In the genomic region with DNA sequence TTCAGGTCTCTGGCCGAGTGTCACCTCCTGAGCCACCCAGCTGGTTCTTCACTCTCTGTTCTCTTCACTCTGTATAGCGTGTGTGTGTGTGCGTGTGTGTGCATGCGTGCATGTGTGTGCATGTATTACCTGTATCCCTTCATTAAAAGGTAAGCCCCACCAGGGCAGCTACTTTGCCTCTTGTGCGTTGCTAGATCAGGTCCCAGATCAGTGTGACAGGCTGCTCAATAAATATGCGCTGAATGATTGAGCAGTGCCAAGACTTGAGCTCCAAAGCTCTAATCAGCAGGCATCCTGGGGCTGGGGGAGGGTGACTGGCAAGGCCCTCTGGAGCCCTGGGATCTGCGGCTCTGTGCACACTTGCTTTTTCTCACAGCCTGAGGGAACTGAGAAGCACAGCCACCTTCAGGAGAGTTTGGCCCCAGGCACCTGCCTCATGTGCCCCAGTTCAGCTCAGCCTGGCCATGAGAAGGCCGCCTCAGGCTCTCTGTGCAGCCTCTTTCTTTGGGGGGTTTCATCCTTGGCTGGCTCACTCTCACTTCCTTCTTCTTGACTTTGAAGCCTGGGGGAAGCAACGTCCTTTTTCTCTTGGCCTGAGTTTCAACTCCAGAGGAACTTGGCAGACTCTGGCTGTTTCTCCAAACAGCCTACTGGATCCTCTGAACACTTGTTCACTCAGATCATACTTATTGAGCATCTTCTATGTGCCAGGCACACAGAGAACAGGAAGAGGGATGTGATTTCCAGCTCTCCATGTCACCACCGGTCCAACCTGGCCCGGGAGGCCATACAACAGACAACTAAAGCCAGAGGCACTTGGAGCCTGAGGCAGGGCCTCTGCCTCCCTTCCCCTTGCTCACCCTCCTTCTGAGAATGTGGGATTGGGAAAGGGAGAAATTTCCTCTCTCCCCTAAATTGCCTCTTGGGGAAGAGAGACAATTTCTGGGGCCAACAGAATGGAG, we compare ENCODE assay signal across 12 cellular contexts.
DNase-seq lines count a peak whose midpoint lies in the region; ATAC-seq and TF ChIP-seq lines count a peak whose summit lies in the region.
"Had no signal": no experiment of that assay in that cellular context is flagged by ENCODE, and none has a peak within 500 bp of the region (broad histone marks: within the 10 kb centered on the region; RNA-seq: fewer than 3 reads in every experiment).

No MANE protein-coding gene starts in this region.

- dilution Hi-C loops in mammary epithelial cell (cut with HindIII; ENCODE audit: low sequenced_read_pairs), result no loop called here

- H3K27ac ChIP-seq in breast epithelium (peak overlapping the region; percentile 34 to 52), mammary epithelial cell (ENCODE audit: insufficient read depth, low read depth, low read length) (no peak overlapping the region), aorta (ENCODE audit: low read depth in 1 of 2, low read length in 2 of 2) (no peak overlapping the region)
- H3K27ac ChIP-seq: brain microvascular endothelial cell had no signal

- 60% methylated on average over 11 of the region's 11 CpGs for WGBS in mammary epithelial cell (ENCODE audit: low coverage, missing lambda C conversion rate)
- WGBS in aorta, 2 donors, result 65 to 69% methylated on average over 11 of the region's 11 CpGs

- no peaks in the 10 kb centered on the region for H3K4me1 ChIP-seq in breast epithelium
- H3K4me1 ChIP-seq in mammary epithelial cell (ENCODE audit: insufficient read depth, low read length), result no peaks in the 10 kb centered on the region
- no peaks in the 10 kb centered on the region for H3K4me1 ChIP-seq in aorta (ENCODE audit: control insufficient read depth in 1 of 2, insufficient read depth in 2 of 2, low read length in 2 of 2)

- no peak overlapping the region for H2AFZ ChIP-seq in mammary epithelial cell (ENCODE audit: low read depth, low read length)

- no TSS peak for BruUV-seq in mammary epithelial cell (replicated peaks; lab: Mats Ljungman, UMichigan)

- TF ChIP-seq POLR2A in breast epithelium (IDR thresholded peaks at IDR 0.05), result no peak

- intact Hi-C loops in breast epithelium (cut with DNase I; ENCODE audit: low total_unique reads) (no loop called here), mammary epithelial cell (cut with micrococcal nuclease) (no loop called here), activated B cell treated with CpG ODN at 0.5 μM for 24 hours (cut with micrococcal nuclease) (no loop called here), aorta (cut with DNase I) (no loop called here)

- no peak for TF ChIP-seq CTCF in breast epithelium (IDR thresholded peaks at IDR 0.05)
- no peak for TF ChIP-seq CTCF in mammary epithelial cell (conservative IDR thresholded peaks at IDR 0.05 in 1 of 2, IDR thresholded peaks at IDR 0.05 in 1 of 2; ENCODE audit: extremely low read depth in 1 of 2, insufficient read depth in 1 of 2, low read depth in 1 of 2, low read length in 2 of 2)
- TF ChIP-seq CTCF in activated B cell treated with CpG ODN at 0.5 μM for 24 hours (IDR thresholded peaks at IDR 0.05), result no peak

- ATAC-seq in HG03460 (IDR thresholded peaks at IDR 0.05; ENCODE audit: unreplicated experiment) (peak; percentile 63), activated B cell treated with CpG ODN at 0.5 μM for 24 hours (ENCODE audit: low read depth) (peak; percentile 18), aorta (ENCODE audit: low FRiP score) (no peak), GM18909 (IDR thresholded peaks at IDR 0.05; ENCODE audit: poor library complexity, unreplicated experiment) (no peak)
- no peak for ATAC-seq in activated naive CD8-positive, alpha-beta T cell treated with anti-CD3 and anti-CD28 coated beads, Interleukin-2, amount 50 U/mL, for 24 hours
- ATAC-seq: left colon had no signal

- H3K79me2 ChIP-seq in mammary epithelial cell (ENCODE audit: insufficient read depth, low read length), result no peaks in the 10 kb centered on the region

- H3K27me3 Mint-ChIP-seq in activated B cell treated with CpG ODN at 0.5 μM for 24 hours, result peaks cover 1% of the 10 kb centered on the region
- peaks cover under 1% of the 10 kb centered on the region for H3K27me3 Mint-ChIP-seq in activated naive CD8-positive, alpha-beta T cell treated with anti-CD3 and anti-CD28 coated beads, Interleukin-2, amount 50 U/mL, for 24 hours

- POLR2A ChIA-PET in activated B cell treated with CpG ODN at 0.5 μM for 24 hours (lab: Charles Lee), result no interaction called here

- no peaks in the 10 kb centered on the region for H4K20me1 ChIP-seq in mammary epithelial cell (ENCODE audit: insufficient read depth, low read length)

- H3K27me3 ChIP-seq in breast epithelium (no peaks in the 10 kb centered on the region), mammary epithelial cell (ENCODE audit: insufficient read depth, low read length) (peaks cover 3% of the 10 kb centered on the region), aorta (ENCODE audit: control insufficient read depth in 1 of 2, insufficient read depth in 2 of 2, low read length in 1 of 2) (no peaks in the 10 kb centered on the region)
- H3K27me3 ChIP-seq: brain microvascular endothelial cell had no signal

- H3K9me3 ChIP-seq in breast epithelium (no peaks in the 10 kb centered on the region), mammary epithelial cell (replicated peaks; ENCODE audit: insufficient read depth, low read length) (no peaks in the 10 kb centered on the region), aorta (ENCODE audit: control insufficient read depth, low read length) (no peaks in the 10 kb centered on the region)

- H3K36me3 ChIP-seq in breast epithelium (no peaks in the 10 kb centered on the region), mammary epithelial cell (ENCODE audit: insufficient read depth, low read length) (no peaks in the 10 kb centered on the region), aorta (ENCODE audit: control insufficient read depth in 1 of 2, insufficient read depth in 2 of 2, low read length in 1 of 2) (no peaks in the 10 kb centered on the region)
- H3K36me3 ChIP-seq: brain microvascular endothelial cell had no signal

- CTCF ChIA-PET in mammary epithelial cell (lab: Charles Lee; ENCODE audit: low non-redundant PET), result no interaction called here
- CTCF ChIA-PET in activated B cell treated with CpG ODN at 0.5 μM for 24 hours (lab: Charles Lee), result interaction anchor here (1.2 kb wide), 1 partner anchor 217 kb away, joined by 3 read pairs; no protein-coding TSS in a partner anchor

- H3K4me3 Mint-ChIP-seq in activated B cell treated with CpG ODN at 0.5 μM for 24 hours, result no peak overlapping the region
- H3K4me3 Mint-ChIP-seq in activated naive CD8-positive, alpha-beta T cell treated with anti-CD3 and anti-CD28 coated beads, Interleukin-2, amount 50 U/mL, for 24 hours, result no peak overlapping the region

- no peak overlapping the region for H3K27ac Mint-ChIP-seq in activated B cell treated with CpG ODN at 0.5 μM for 24 hours
- H3K27ac Mint-ChIP-seq in activated naive CD8-positive, alpha-beta T cell treated with anti-CD3 and anti-CD28 coated beads, Interleukin-2, amount 50 U/mL, for 24 hours, result no peak overlapping the region

- no peak overlapping the region for H3K4me2 ChIP-seq in mammary epithelial cell (ENCODE audit: insufficient read depth, low read depth, low read length)

- H3K9ac ChIP-seq in mammary epithelial cell (ENCODE audit: insufficient read depth, low read length), result no peak overlapping the region

- no peaks in the 10 kb centered on the region for H3K9me3 Mint-ChIP-seq in activated B cell treated with CpG ODN at 0.5 μM for 24 hours
- no peaks in the 10 kb centered on the region for H3K9me3 Mint-ChIP-seq in activated naive CD8-positive, alpha-beta T cell treated with anti-CD3 and anti-CD28 coated beads, Interleukin-2, amount 50 U/mL, for 24 hours

- no peak overlapping the region for H3K4me3 ChIP-seq in breast epithelium
- no peak overlapping the region for H3K4me3 ChIP-seq in mammary epithelial cell (replicated peaks in 1 of 3; ENCODE audit: insufficient read depth in 1 of 3, low read depth in 2 of 3, low read length in 3 of 3)
- no peak overlapping the region for H3K4me3 ChIP-seq in aorta (ENCODE audit: low read length in 2 of 2)

- peaks cover 2% of the 10 kb centered on the region for H3K4me1 Mint-ChIP-seq in activated B cell treated with CpG ODN at 0.5 μM for 24 hours
- no peaks in the 10 kb centered on the region for H3K4me1 Mint-ChIP-seq in activated naive CD8-positive, alpha-beta T cell treated with anti-CD3 and anti-CD28 coated beads, Interleukin-2, amount 50 U/mL, for 24 hours

- no peaks in the 10 kb centered on the region for H3K36me3 Mint-ChIP-seq in activated B cell treated with CpG ODN at 0.5 μM for 24 hours (ENCODE audit: low read depth)
- H3K36me3 Mint-ChIP-seq in activated naive CD8-positive, alpha-beta T cell treated with anti-CD3 and anti-CD28 coated beads, Interleukin-2, amount 50 U/mL, for 24 hours (ENCODE audit: low read depth), result no peaks in the 10 kb centered on the region

- in situ Hi-C loops in mammary epithelial cell (cut with MboI; ENCODE audit: low sequenced_read_pairs in 2 of 2), result no loop called here

- DNase-seq in breast epithelium (ENCODE audit: low spot score in 2 of 2) (peak in 1 of 2 donors; percentile 36), mammary epithelial cell (no peak), activated B cell treated with CpG ODN at 0.5 μM for 24 hours (no peak), aorta (peak; percentile 45 to 57)
- DNase-seq in activated naive CD8-positive, alpha-beta T cell treated with anti-CD3 and anti-CD28 coated beads, Interleukin-2, amount 50 U/mL, for 24 hours, result no peak
- DNase-seq in activated CD8-positive, alpha-beta memory T cell treated with anti-CD3 and anti-CD28 coated beads, Interleukin-2, amount 50 U/mL, for 4 hours, result no peak
- DNase-seq: activated T-cell treated with anti-CD3 and anti-CD28 coated beads for 4 hours, brain microvascular endothelial cell, left colon, NCI-H2227 treated with DMSO at 0.1 percent for 48 hours had no signal

Comparison
In these comparisons a context has a peak if more than half of its experiments do, and no peak if none do; other contexts are left out.
1. H3K27ac ChIP-seq: peak in breast epithelium (2 of 2); none in mammary epithelial cell (single experiment) and aorta (0 of 2).
2. DNase-seq: peak in aorta (2 of 2); none in mammary epithelial cell (single experiment), activated B cell treated with CpG ODN at 0.5 μM for 24 hours (single experiment), activated naive CD8-positive, alpha-beta T cell treated with anti-CD3 and anti-CD28 coated beads, Interleukin-2, amount 50 U/mL, for 24 hours (single experiment) and activated CD8-positive, alpha-beta memory T cell treated with anti-CD3 and anti-CD28 coated beads, Interleukin-2, amount 50 U/mL, for 4 hours (single experiment).
3. ATAC-seq: peak in HG03460 (single experiment) and activated B cell treated with CpG ODN at 0.5 μM for 24 hours (single experiment); none in aorta (single experiment), activated naive CD8-positive, alpha-beta T cell treated with anti-CD3 and anti-CD28 coated beads, Interleukin-2, amount 50 U/mL, for 24 hours (single experiment) and GM18909 (single experiment).